In the genomic region with DNA sequence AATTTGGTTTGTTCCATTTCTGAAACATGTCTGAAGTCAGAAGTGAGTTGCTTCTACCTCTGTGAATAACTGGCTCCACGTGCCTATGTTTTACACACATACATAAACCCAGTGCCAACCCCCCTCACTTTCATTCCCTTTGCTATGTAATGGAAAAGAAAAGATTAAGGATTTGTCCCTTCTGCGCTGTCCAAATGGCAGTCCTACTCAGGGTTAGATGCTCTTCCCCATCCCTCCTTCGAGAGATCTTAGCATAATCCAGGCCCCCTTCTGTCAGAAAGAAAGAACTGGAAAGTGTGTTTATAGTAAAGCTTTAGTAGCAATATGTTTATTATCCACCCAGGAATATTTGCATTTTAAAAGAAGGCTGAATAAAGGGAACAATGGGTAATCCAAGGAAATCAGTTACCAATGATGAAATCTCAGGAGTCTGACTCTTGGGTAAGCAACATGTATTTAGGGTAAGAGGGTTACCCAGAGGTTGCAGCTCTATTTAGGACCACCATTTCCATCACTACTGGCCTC, we compare ENCODE assay signal across 37 cellular contexts. TPM values are rescaled to one million over a fixed set of nuclear protein-coding genes. Genes with fewer than 3 reads are reported as not detected.
"Had no signal": no experiment of that assay in that cellular context is flagged by ENCODE, and none has a peak within 500 bp of the region (broad histone marks: within the 10 kb centered on the region; RNA-seq: fewer than 3 reads in every experiment).

No MANE protein-coding gene starts in this region.

- H3K27me3 ChIP-seq: Peyer's patch, SJSA1 had no signal

- ATAC-seq: activated naive CD4-positive, alpha-beta T cell treated with anti-CD3 and anti-CD28 coated beads, Interleukin-2, amount 50 U/mL, for 72 hours; PC-3 had no signal

- H3K9me3 ChIP-seq: adrenal gland, Peyer's patch, SJSA1 had no signal

- H3K4me3 ChIP-seq: adrenal gland, Peyer's patch, SJSA1 had no signal

- H3K36me3 ChIP-seq: adrenal gland, Peyer's patch had no signal

- H3K9me3 Mint-ChIP-seq: activated B cell treated with CpG ODN at 0.5 μM for 24 hours; activated CD4-positive, alpha-beta memory T cell treated with anti-CD3 and anti-CD28 coated beads for 36 hours; activated naive CD4-positive, alpha-beta T cell treated with anti-CD3 and anti-CD28 coated beads for 36 hours; activated naive CD4-positive, alpha-beta T cell treated with anti-CD3 and anti-CD28 coated beads, Interleukin-2, amount 50 U/mL, for 72 hours had no signal

- H3K36me3 Mint-ChIP-seq: activated CD4-positive, alpha-beta memory T cell treated with anti-CD3 and anti-CD28 coated beads for 36 hours; brain had no signal

- H3K27ac Mint-ChIP-seq: activated B cell treated with CpG ODN at 0.5 μM for 24 hours; activated CD4-positive, alpha-beta memory T cell treated with anti-CD3 and anti-CD28 coated beads for 36 hours; activated naive CD4-positive, alpha-beta T cell treated with anti-CD3 and anti-CD28 coated beads for 36 hours; activated naive CD4-positive, alpha-beta T cell treated with anti-CD3 and anti-CD28 coated beads, Interleukin-2, amount 50 U/mL, for 72 hours; activated T-helper 1 cell treated with anti-CD3 and anti-CD28 coated beads, Interleukin-12 subunit alpha, Interleukin-12 subunit beta, Interleukin-2, Interleukin-4 antibody, amounts not matched to agents 30 ng/mL and 10 ng/mL and 1 ng/mL, durations not matched to agents 14 hours and 24 hours and 36 hours; brain had no signal

- H3K9ac ChIP-seq: KMS-11 had no signal

- H3K4me3 Mint-ChIP-seq: activated B cell treated with CpG ODN at 0.5 μM for 24 hours; activated CD4-positive, alpha-beta memory T cell treated with anti-CD3 and anti-CD28 coated beads for 36 hours; activated naive CD4-positive, alpha-beta T cell treated with anti-CD3 and anti-CD28 coated beads for 36 hours; activated T-helper 1 cell treated with anti-CD3 and anti-CD28 coated beads, Interleukin-12 subunit alpha, Interleukin-12 subunit beta, Interleukin-2, Interleukin-4 antibody, amounts not matched to agents 30 ng/mL and 10 ng/mL and 1 ng/mL, durations not matched to agents 14 hours and 24 hours and 36 hours; brain had no signal

- H3K27ac ChIP-seq: adrenal gland, KMS-11, Peyer's patch, SJSA1, VCaP had no signal

- DNase-seq: activated B cell treated with CpG ODN at 0.5 μM for 24 hours; activated CD4-positive, alpha-beta memory T cell treated with anti-CD3 and anti-CD28 coated beads for 36 hours; activated CD4-positive, alpha-beta T cell treated with anti-CD3 and anti-CD28 coated beads for 4 hours; activated CD4-positive, alpha-beta T cell treated with anti-CD3 and anti-CD28 coated beads, Interleukin-2, amount 50 U/mL, for 1 hour; activated CD4-positive, CD25-positive, alpha-beta regulatory T cell treated with anti-CD3 and anti-CD28 coated beads, Interleukin-2, amount 50 U/mL, for 72 hours; activated gamma-delta T cell treated with Interleukin-2 at 50 U/mL for 16 hours; activated naive CD4-positive, alpha-beta T cell treated with anti-CD3 and anti-CD28 coated beads for 36 hours; activated T-cell treated with anti-CD3 and anti-CD28 coated beads, Interleukin-2, amount 50 U/mL, for 1 hour; adrenal gland; caudate nucleus; cerebellar nuclear complex; MM.1S; MV-4-11; NCI-H1092; NCI-H1436 treated with DMSO at 0.1 percent for 48 hours; NCI-H1694 treated with DMSO at 0.1 percent for 48 hours; NCI-H2029; NCI-H345; NCI-H524 treated with DMSO at 0.1 percent for 48 hours; PC-3; Peyer's patch; RPMI8226; SHP77 treated with DMSO at 0.1 percent for 48 hours; SW 1271; T-helper 1 cell; T-helper 2 cell; T-helper 9 cell had no signal

RNA-seq across cellular contexts. Expression of gene LAYN, which starts 3.1 kb away (rescaled TPM):
- total RNA-seq: activated B cell treated with CpG ODN at 0.5 μM for 24 hours, NCI-H460 had no signal

RNA-seq across cellular contexts. Expression of gene HOATZ, which starts 22.8 kb away (rescaled TPM):
- total RNA-seq: activated B cell treated with CpG ODN at 0.5 μM for 24 hours; activated CD4-positive, alpha-beta memory T cell treated with anti-CD3 and anti-CD28 coated beads for 36 hours; activated CD8-positive, alpha-beta memory T cell treated with anti-CD3 and anti-CD28 coated beads for 36 hours; activated naive CD4-positive, alpha-beta T cell treated with anti-CD3 and anti-CD28 coated beads for 36 hours; activated naive CD4-positive, alpha-beta T cell treated with anti-CD3 and anti-CD28 coated beads, Interleukin-2, amount 50 U/mL, for 72 hours; activated T-helper 1 cell treated with anti-CD3 and anti-CD28 coated beads, Interleukin-12 subunit alpha, Interleukin-12 subunit beta, Interleukin-2, Interleukin-4 antibody, amounts not matched to agents 30 ng/mL and 10 ng/mL and 1 ng/mL, durations not matched to agents 14 hours and 24 hours and 36 hours; adrenal gland; bronchial epithelial cell; LHCN-M2; NCI-H460; PC-3; Peyer's patch; SJSA1 had no signal
- polyA plus RNA-seq: adrenal gland had no signal

RNA-seq across cellular contexts. Expression of gene BTG4, which starts 25.2 kb away (rescaled TPM):
- total RNA-seq: activated B cell treated with CpG ODN at 0.5 μM for 24 hours; activated CD4-positive, alpha-beta memory T cell treated with anti-CD3 and anti-CD28 coated beads for 36 hours; activated CD8-positive, alpha-beta memory T cell treated with anti-CD3 and anti-CD28 coated beads for 36 hours; activated naive CD4-positive, alpha-beta T cell treated with anti-CD3 and anti-CD28 coated beads for 36 hours; activated T-helper 1 cell treated with anti-CD3 and anti-CD28 coated beads, Interleukin-12 subunit alpha, Interleukin-12 subunit beta, Interleukin-2, Interleukin-4 antibody, amounts not matched to agents 30 ng/mL and 10 ng/mL and 1 ng/mL, durations not matched to agents 14 hours and 24 hours and 36 hours; adrenal gland; PC-3; Peyer's patch; SJSA1 had no signal
- polyA plus RNA-seq: adrenal gland had no signal
